18 cellular contexts compared by ENCODE assay signal in genomic region chr16:83532634-83533033, GRCh38.
A peak's percentile ranks its signal among the peaks of the same experiment; 100 is the strongest.
DNase-seq lines count a peak whose midpoint lies in the region; ATAC-seq and TF ChIP-seq lines count a peak whose summit lies in the region.
"Had no signal": no experiment of that assay in that cellular context is flagged by ENCODE, and none has a peak within 500 bp of the region (broad histone marks: within the 10 kb centered on the region; RNA-seq: fewer than 3 reads in every experiment).

No MANE protein-coding gene starts in this region.

- BruUV-seq in mammary epithelial cell (replicated peaks; lab: Mats Ljungman, UMichigan) (no TSS peak), MCF 10A (replicated peaks; lab: Mats Ljungman, UMichigan) (no TSS peak)

- H3K36me3 Mint-ChIP-seq in MCF 10A (ENCODE audit: insufficient read depth, unreplicated experiment): peaks cover 4% of the 10 kb centered on the region
- H3K36me3 Mint-ChIP-seq: CD8-positive, alpha-beta memory T cell had no signal

- DNase-seq in mammary epithelial cell: no peak
- no peak for DNase-seq in MCF 10A (ENCODE audit: unreplicated experiment)
- DNase-seq in dorsolateral prefrontal cortex: peak in 7 of 10 donors; percentile 6 to 55 (median 43)
- peak; percentile 23 for DNase-seq in occipital lobe (lab: John Stamatoyannopoulos, UW)
- no peak for DNase-seq in MM.1S
- DNase-seq in stimulated activated naive CD8-positive, alpha-beta T cell treated with anti-CD3 and anti-CD28 coated beads, Interleukin-15, Interleukin-2, amounts not matched to agents 100 U/mL and 50 U/mL, for 24 hours: no peak
- DNase-seq: C1 segment of cervical spinal cord; CD8-positive, alpha-beta memory T cell; H7; HFFc6; KG1; NCI-H1436 treated with DMSO at 0.1 percent for 48 hours; NCI-H2081 treated with DMSO at 0.1 percent for 48 hours; NCI-H446 treated with DMSO at 0.1 percent for 48 hours; RPMI8226; SJCRH30 had no signal

- peaks cover 7% of the 10 kb centered on the region for H3K4me1 ChIP-seq in mammary epithelial cell (ENCODE audit: insufficient read depth, low read length)
- no peaks in the 10 kb centered on the region for H3K4me1 ChIP-seq in MM.1S (ENCODE audit: low read length)
- H3K4me1 ChIP-seq: SJCRH30 had no signal

- WGBS in mammary epithelial cell (ENCODE audit: low coverage, missing lambda C conversion rate): 85% methylated on average over 12 of the region's 12 CpGs

- H3K9me3 ChIP-seq in mammary epithelial cell (replicated peaks; ENCODE audit: insufficient read depth, low read length) (no peaks in the 10 kb centered on the region), MM.1S (replicated peaks; ENCODE audit: insufficient read depth, low read length) (no peaks in the 10 kb centered on the region)
- H3K9me3 ChIP-seq: SJCRH30 had no signal

- CTCF ChIA-PET in mammary epithelial cell (lab: Charles Lee; ENCODE audit: low non-redundant PET) (no interaction called here), MCF 10A (lab: Yijun Ruan, JAX) (interaction anchor here (0.8 kb wide), 1 partner anchor 394 kb away, joined by 3 read pairs; no protein-coding TSS in a partner anchor)

- no peak for ATAC-seq in stimulated activated naive CD8-positive, alpha-beta T cell treated with anti-CD3 and anti-CD28 coated beads, Interleukin-15, Interleukin-2, amounts not matched to agents 100 U/mL and 50 U/mL, for 24 hours
- ATAC-seq in GM19397 (IDR thresholded peaks at IDR 0.05; ENCODE audit: unreplicated experiment): no peak
- ATAC-seq: HepG2 had no signal

- H3K4me3 Mint-ChIP-seq in MCF 10A (ENCODE audit: unreplicated experiment): no peak overlapping the region
- H3K4me3 Mint-ChIP-seq: CD8-positive, alpha-beta memory T cell; HFFc6 had no signal

- H3K9me2 ChIP-seq in MM.1S (replicated peaks; ENCODE audit: insufficient read depth, low read length): no peaks in the 10 kb centered on the region

- no peak overlapping the region for H3K4me3 ChIP-seq in mammary epithelial cell (replicated peaks in 1 of 3; ENCODE audit: insufficient read depth in 1 of 3, low read depth in 2 of 3, low read length in 3 of 3)
- H3K4me3 ChIP-seq in dorsolateral prefrontal cortex: peak overlapping the region in 4 of 59 donors; percentile 3 to 26 (median 17)
- no peak overlapping the region for H3K4me3 ChIP-seq in MM.1S (ENCODE audit: low read length)
- H3K4me3 ChIP-seq: SJCRH30 had no signal

- H3K9ac ChIP-seq in mammary epithelial cell (ENCODE audit: insufficient read depth, low read length): no peak overlapping the region
- no peak overlapping the region for H3K9ac ChIP-seq in MM.1S (ENCODE audit: low read length)

- TF ChIP-seq CTCF in mammary epithelial cell (conservative IDR thresholded peaks at IDR 0.05 in 1 of 2, IDR thresholded peaks at IDR 0.05 in 1 of 2; ENCODE audit: extremely low read depth in 1 of 2, insufficient read depth in 1 of 2, low read depth in 1 of 2, low read length in 2 of 2): no peak
- no peak for TF ChIP-seq CTCF in MCF 10A (IDR thresholded peaks at IDR 0.05; ENCODE audit: unreplicated experiment)
- TF ChIP-seq CTCF in dorsolateral prefrontal cortex (IDR thresholded peaks at IDR 0.05 in 54 of 56, conservative IDR thresholded peaks at IDR 0.05 in 2 of 56; ENCODE audit: low read depth in 1 of 56, partially characterized antibody in 56 of 56): no peak
- no peak for TF ChIP-seq CTCF in MM.1S (IDR thresholded peaks at IDR 0.05; ENCODE audit: low read length)

- H3K36me3 ChIP-seq in mammary epithelial cell (ENCODE audit: insufficient read depth, low read length) (no peaks in the 10 kb centered on the region), MM.1S (replicated peaks; ENCODE audit: insufficient read depth, low read length) (no peaks in the 10 kb centered on the region)
- H3K36me3 ChIP-seq: SJCRH30 had no signal

- in situ Hi-C loops in mammary epithelial cell (cut with MboI; ENCODE audit: low sequenced_read_pairs in 2 of 2): no loop called here

- H3K27me3 ChIP-seq in mammary epithelial cell (ENCODE audit: insufficient read depth, low read length) (no peaks in the 10 kb centered on the region), dorsolateral prefrontal cortex (no peaks in the 10 kb centered on the region), MM.1S (replicated peaks; ENCODE audit: insufficient read depth, low read length) (no peaks in the 10 kb centered on the region)
- H3K27me3 ChIP-seq: SJCRH30 had no signal

- no peak overlapping the region for H3K27ac ChIP-seq in mammary epithelial cell (ENCODE audit: insufficient read depth, low read depth, low read length)
- H3K27ac ChIP-seq in dorsolateral prefrontal cortex: no peak overlapping the region
- H3K27ac ChIP-seq in MM.1S (ENCODE audit: low read length): no peak overlapping the region
- H3K27ac ChIP-seq: SJCRH30 had no signal

- intact Hi-C loops in mammary epithelial cell (cut with micrococcal nuclease) (no loop called here), MCF 10A (cut with micrococcal nuclease) (no loop called here), dorsolateral prefrontal cortex (cut with DNase I) (no loop called here)

- peaks cover 9% of the 10 kb centered on the region for H3K9me3 Mint-ChIP-seq in MCF 10A (ENCODE audit: unreplicated experiment)

- H4K20me1 ChIP-seq in mammary epithelial cell (ENCODE audit: insufficient read depth, low read length) (no peaks in the 10 kb centered on the region), MM.1S (ENCODE audit: insufficient read depth, low read length) (no peaks in the 10 kb centered on the region)

- peak overlapping the region; percentile 28 for H3K4me2 ChIP-seq in mammary epithelial cell (ENCODE audit: insufficient read depth, low read depth, low read length)
- H3K4me2 ChIP-seq in MM.1S (ENCODE audit: low read depth, low read length): no peak overlapping the region

- POLR2A ChIA-PET in MCF 10A (lab: Yijun Ruan, JAX): interaction anchor here (0.6 to 1.4 kb wide), 2 partner anchors 18 to 59 kb away, joined by 3 to 6 read pairs; no protein-coding TSS in a partner anchor

- no peak overlapping the region for H3K27ac Mint-ChIP-seq in MCF 10A (ENCODE audit: low read depth, unreplicated experiment)
- H3K27ac Mint-ChIP-seq: CD8-positive, alpha-beta memory T cell; HFFc6 had no signal

- peaks cover 7% of the 10 kb centered on the region for H3K4me1 Mint-ChIP-seq in MCF 10A (ENCODE audit: insufficient read depth, unreplicated experiment)
- H3K4me1 Mint-ChIP-seq: CD8-positive, alpha-beta memory T cell had no signal

- H3K79me2 ChIP-seq in mammary epithelial cell (ENCODE audit: insufficient read depth, low read length) (no peaks in the 10 kb centered on the region), MM.1S (ENCODE audit: low read length) (no peaks in the 10 kb centered on the region)

- H3K27me3 Mint-ChIP-seq in MCF 10A (ENCODE audit: insufficient read depth, unreplicated experiment): no peaks in the 10 kb centered on the region

- dilution Hi-C loops in mammary epithelial cell (cut with HindIII; ENCODE audit: low sequenced_read_pairs): no loop called here

- H2AFZ ChIP-seq in mammary epithelial cell (ENCODE audit: low read depth, low read length) (no peak overlapping the region), MM.1S (ENCODE audit: low read length) (no peak overlapping the region)

- H3F3A ChIP-seq in MM.1S (ENCODE audit: insufficient read depth, low read length): no peaks in the 10 kb centered on the region

Comparison
In these comparisons a context has a peak if more than half of its experiments do, and no peak if none do; other contexts are left out.
1. DNase-seq: peak in dorsolateral prefrontal cortex (7 of 10) and occipital lobe (single experiment); none in mammary epithelial cell (single experiment), MCF 10A (single experiment), MM.1S (single experiment) and stimulated activated naive CD8-positive, alpha-beta T cell treated with anti-CD3 and anti-CD28 coated beads, Interleukin-15, Interleukin-2, amounts not matched to agents 100 U/mL and 50 U/mL, for 24 hours (single experiment).